ENCODE assay signal across 1 cellular context in the genomic region with DNA sequence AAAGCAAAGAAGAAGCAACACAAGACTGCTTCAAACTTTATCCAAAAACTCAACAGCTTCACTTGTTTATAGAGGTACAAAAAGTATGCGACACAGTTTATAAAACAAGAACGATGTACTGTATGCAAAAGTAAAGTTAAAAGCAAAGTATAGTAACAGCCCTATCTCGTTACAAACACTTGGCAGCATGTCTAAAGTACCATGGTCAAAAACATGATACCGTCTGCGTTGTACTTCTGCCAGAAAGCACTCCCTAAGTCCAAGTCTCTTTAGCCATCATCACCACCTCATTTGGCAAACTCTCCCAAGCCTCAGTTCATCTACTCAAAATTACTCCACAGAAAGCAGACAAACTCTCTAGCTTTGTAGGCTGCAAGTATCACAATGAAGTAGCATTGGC.
TF ChIP-seq lines count a peak whose summit lies in the region.

No MANE protein-coding gene starts in this region.

TF ChIP-seq in IMR-90, 13 proteins besides CTCF, POLR2A, EP300 and RAD21 (continued from another document):
- TF ChIP-seq ELK1 (IDR thresholded peaks at IDR 0.05; ENCODE audit: borderline replicate concordance, low read depth, low read length), result no peak
- TF ChIP-seq RCOR1 (IDR thresholded peaks at IDR 0.05; ENCODE audit: insufficient replicate concordance, low read length), result no peak
- TF ChIP-seq MAZ (IDR thresholded peaks at IDR 0.05; ENCODE audit: borderline replicate concordance, low read depth, low read length), result no peak
- TF ChIP-seq FOS (IDR thresholded peaks at IDR 0.05; ENCODE audit: low read depth, low read length), result no peak
- TF ChIP-seq RFX5 (IDR thresholded peaks at IDR 0.05; ENCODE audit: low read depth, low read length), result no peak
- no peak for TF ChIP-seq CHD1 (IDR thresholded peaks at IDR 0.05; ENCODE audit: low read depth, low read length)
